ENCODE assay signal across 24 cellular contexts in genomic region chr1:92945748-92946270, GRCh38. TPM values are rescaled to one million over a fixed set of nuclear protein-coding genes. Genes with fewer than 3 reads are reported as not detected.
DNase-seq lines count a peak whose midpoint lies in the region; ATAC-seq and TF ChIP-seq lines count a peak whose summit lies in the region.
"Had no signal": no experiment of that assay in that cellular context is flagged by ENCODE, and none has a peak within 500 bp of the region (broad histone marks: within the 10 kb centered on the region; RNA-seq: fewer than 3 reads in every experiment).

No MANE protein-coding gene starts in this region.

- CTCF ChIA-PET in OCI-LY7 (lab: Charles Lee; ENCODE audit: unreplicated experiment) = interaction anchor here (0.7 kb wide), 1 partner anchor 10 kb away, joined by 3 read pairs; no protein-coding TSS in a partner anchor

- DNase-seq in Ammon's horn (ENCODE audit: low spot score) (peak; percentile 40), OCI-LY7 (ENCODE audit: low spot score) (no peak), globus pallidus (ENCODE audit: low spot score) (peak; percentile 70), putamen (ENCODE audit: low spot score) (peak; percentile 47), NCI-H1417 (lab: John Stamatoyannopoulos, UW) (no peak), NCI-H1436 (lab: John Stamatoyannopoulos, UW) (no peak)
- no peak for DNase-seq in stimulated activated naive CD4-positive, alpha-beta T cell treated with Interleukin-2 at 50 U/mL for 16 hours (lab: John Stamatoyannopoulos, UW)
- DNase-seq: activated CD4-positive, alpha-beta T cell treated with anti-CD3 and anti-CD28 coated beads, Interleukin-2, amount 50 U/mL, for 1 hour; activated CD8-positive, alpha-beta memory T cell treated with anti-CD3 and anti-CD28 coated beads, Interleukin-2, amount 10 ng/mL, durations not matched to agents 7 days and 5 days; activated naive CD4-positive, alpha-beta T cell treated with Interleukin-2 at 50 U/mL for 16 hours; activated T-cell treated with anti-CD3 and anti-CD28 coated beads, Interleukin-2, amount 50 U/mL, for 48 hours; adrenal gland; CD4-positive, alpha-beta memory T cell; effector CD4-positive, alpha-beta T cell; EL; head of caudate nucleus; mesendoderm; NCI-H1092 treated with DMSO at 0.1 percent for 48 hours; NCI-H1930; NCI-H526; stimulated activated CD4-positive, alpha-beta T cell treated with anti-CD3 and anti-CD28 coated beads, Interleukin-2, amount 100 ng/mL, for 48 hours had no signal

- peaks cover 100% of the 10 kb centered on the region for H3K79me2 ChIP-seq in OCI-LY7 (ENCODE audit: insufficient read depth, low read depth, low read length)

- H4K20me1 ChIP-seq in OCI-LY7 (ENCODE audit: insufficient read depth, low read length) = no peaks in the 10 kb centered on the region

- peaks cover 8% of the 10 kb centered on the region for H3K9me3 ChIP-seq in OCI-LY7 (ENCODE audit: low read length)
- H3K9me3 ChIP-seq: adrenal gland, thoracic aorta had no signal

- ATAC-seq in HG03135 (IDR thresholded peaks at IDR 0.05; ENCODE audit: unreplicated experiment) = no peak
- ATAC-seq: activated CD8-positive, alpha-beta memory T cell treated with anti-CD3 and anti-CD28 coated beads, Interleukin-2, amount 10 ng/mL, durations not matched to agents 7 days and 5 days had no signal

- H2AFZ ChIP-seq in OCI-LY7 (ENCODE audit: low read length) = no peak overlapping the region

- peaks cover 96% of the 10 kb centered on the region for H3K4me1 ChIP-seq in OCI-LY7 (ENCODE audit: insufficient read depth, low read length, poor library complexity, severe bottlenecking)
- H3K4me1 ChIP-seq: adrenal gland had no signal

- H3K9me2 ChIP-seq in OCI-LY7 (ENCODE audit: insufficient read depth, low read length) = no peaks in the 10 kb centered on the region

- no peak for TF ChIP-seq CTCF in OCI-LY7 (conservative IDR thresholded peaks at IDR 0.05; ENCODE audit: low read length)

- POLR2A ChIA-PET in OCI-LY7 (lab: Charles Lee) = interaction anchor here (0.6 to 2.7 kb wide), 16 partner anchors 9 to 91 kb away, joined by 3 to 24 read pairs (median 4); no protein-coding TSS in a partner anchor

- peaks cover 20% of the 10 kb centered on the region for H3K36me3 ChIP-seq in OCI-LY7 (ENCODE audit: insufficient read depth, low read length)
- H3K36me3 ChIP-seq: adrenal gland, thoracic aorta had no signal

- BruUV-seq in OCI-LY7 (replicated peaks; lab: Mats Ljungman, UMichigan) = no TSS peak

- H3K27ac ChIP-seq in OCI-LY7 (ENCODE audit: low read depth, low read length, poor library complexity, severe bottlenecking) = peak overlapping the region; percentile 73
- H3K27ac ChIP-seq: adrenal gland had no signal

- H3K4me3 ChIP-seq in OCI-LY7 (ENCODE audit: low read depth, low read length, poor library complexity, severe bottlenecking) = peak overlapping the region; percentile 52
- H3K4me3 ChIP-seq: adrenal gland, smooth muscle cell, thoracic aorta had no signal

- intact Hi-C loops in OCI-LY7 (cut with micrococcal nuclease; ENCODE audit: unreplicated experiment) = no loop called here

- H3K4me2 ChIP-seq in OCI-LY7 (ENCODE audit: low read length) = peak overlapping the region; percentile 86
- H3K4me2 ChIP-seq: smooth muscle cell had no signal

RNA-seq across cellular contexts. Expression of gene DIPK1A, which starts 15.5 kb away (rescaled TPM):
- 13.0 and 13.5 TPM in 2 replicates for total RNA-seq in OCI-LY7 (2014; rRNA removed; shearing (Covaris generic))
- total RNA-seq in OCI-LY7 (2022) = 25.4 and 26.2 TPM in 2 replicates

Comparison
In these comparisons a context has a peak if more than half of its experiments do, and no peak if none do; other contexts are left out.
1. DNase-seq: peak in Ammon's horn (single experiment), globus pallidus (single experiment) and putamen (single experiment); none in OCI-LY7 (single experiment), NCI-H1417 (0 of 3), stimulated activated naive CD4-positive, alpha-beta T cell treated with Interleukin-2 at 50 U/mL for 16 hours (single experiment) and NCI-H1436 (single experiment).